In the genomic region with DNA sequence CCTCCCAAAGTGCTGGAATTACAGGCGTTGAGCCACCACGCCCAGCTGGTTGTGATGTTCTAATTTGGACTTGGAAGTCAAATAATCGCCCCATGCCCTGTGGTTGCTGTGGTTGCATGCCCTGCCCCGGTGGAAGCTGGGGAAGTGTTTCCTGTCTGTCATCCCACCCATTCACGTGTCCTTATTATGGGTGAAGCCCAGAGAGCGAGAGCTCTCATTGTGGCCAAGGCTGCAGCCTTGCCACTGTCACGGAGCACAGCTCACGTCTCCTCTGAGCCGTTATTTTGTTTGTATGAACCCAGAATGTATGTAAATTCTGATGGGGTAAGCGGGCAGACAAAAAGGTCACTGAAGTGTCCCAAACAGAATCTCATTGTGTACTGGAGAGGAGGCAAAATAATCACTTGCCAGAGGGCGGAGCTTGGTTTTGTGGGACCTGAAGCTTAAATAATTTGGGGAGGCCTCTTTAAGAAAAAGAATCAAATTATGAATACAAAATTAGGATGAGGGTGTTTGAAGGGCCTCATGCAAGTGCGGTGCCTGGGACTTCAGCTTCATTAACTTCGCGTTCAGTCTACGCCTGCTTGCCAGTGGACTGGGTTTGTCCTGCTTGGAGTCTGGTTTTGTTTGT, we compare ENCODE assay signal across 11 cellular contexts. TPM values are rescaled to one million over a fixed set of nuclear protein-coding genes. Genes with fewer than 3 reads are reported as not detected.
DNase-seq lines count a peak whose midpoint lies in the region; ATAC-seq and TF ChIP-seq lines count a peak whose summit lies in the region.
"Had no signal": no experiment of that assay in that cellular context is flagged by ENCODE, and none has a peak within 500 bp of the region (broad histone marks: within the 10 kb centered on the region; RNA-seq: fewer than 3 reads in every experiment).

No MANE protein-coding gene starts in this region.

- H3K36me3 Mint-ChIP-seq in mesothelial cell of epicardium, result peaks cover 2% of the 10 kb centered on the region
- no peaks in the 10 kb centered on the region for H3K36me3 Mint-ChIP-seq in type B pancreatic cell

- DNase-seq in left ventricle myocardium superior (no peak), Right ventricle myocardium inferior (ENCODE audit: missing footprints) (no peak), UCSD-AML1 (lab: John Stamatoyannopoulos, UW; ENCODE audit: unreplicated experiment) (peak; percentile 77), germinal center (ENCODE audit: low spot score) (peak; percentile 25), superior temporal gyrus (ENCODE audit: extremely low spot score) (peak; percentile 79), mesothelial cell of epicardium (ENCODE audit: low spot score in 2 of 2, unreplicated experiment in 2 of 2) (no peak), type B pancreatic cell (ENCODE audit: extremely low spot score, unreplicated experiment) (no peak)
- DNase-seq: pancreas had no signal

- no peak overlapping the region for H3K27ac Mint-ChIP-seq in mesothelial cell of epicardium
- H3K27ac Mint-ChIP-seq in type B pancreatic cell, result no peak overlapping the region

- H3K4me1 Mint-ChIP-seq in mesothelial cell of epicardium (peaks cover 11% of the 10 kb centered on the region), type B pancreatic cell (ENCODE audit: unreplicated experiment) (peaks cover 10% of the 10 kb centered on the region)

- intact Hi-C loops in left ventricle myocardium superior (cut with micrococcal nuclease), result no loop called here
- intact Hi-C loops in Right ventricle myocardium inferior (cut with DNase I), result no loop called here

- no peaks in the 10 kb centered on the region for H3K9me3 Mint-ChIP-seq in mesothelial cell of epicardium
- H3K9me3 Mint-ChIP-seq in type B pancreatic cell, result no peaks in the 10 kb centered on the region

- TF ChIP-seq CTCF in mesothelial cell of epicardium (IDR thresholded peaks at IDR 0.05; ENCODE audit: unreplicated experiment), result no peak
- TF ChIP-seq CTCF in type B pancreatic cell (conservative IDR thresholded peaks at IDR 0.05), result no peak

- H3K4me3 Mint-ChIP-seq in mesothelial cell of epicardium, result no peak overlapping the region
- H3K4me3 Mint-ChIP-seq in type B pancreatic cell, result no peak overlapping the region

- H3K27me3 Mint-ChIP-seq in mesothelial cell of epicardium (ENCODE audit: low read depth), result no peaks in the 10 kb centered on the region
- H3K27me3 Mint-ChIP-seq in type B pancreatic cell, result peaks cover 8% of the 10 kb centered on the region

- ATAC-seq in left ventricle myocardium superior (peak; percentile 51), Right ventricle myocardium inferior (no peak), HG03460 (IDR thresholded peaks at IDR 0.05; ENCODE audit: unreplicated experiment) (no peak)
- ATAC-seq: HCT116 had no signal

RNA-seq across cellular contexts. Expression of a gene that starts 25.8 kb away (rescaled TPM):
- total RNA-seq in left ventricle myocardium superior (not detected), Right ventricle myocardium inferior (not detected), mesothelial cell of epicardium (0.11 TPM in 1 of 3 replicates, not detected in the others), type B pancreatic cell (ENCODE audit: low replicate concordance) (0.33 and 0.41 TPM in 2 replicates)
- total RNA-seq: MCF 10A had no signal

Comparison
In these comparisons a context has a peak if more than half of its experiments do, and no peak if none do; other contexts are left out.
1. DNase-seq: peak in UCSD-AML1 (single experiment), germinal center (single experiment) and superior temporal gyrus (single experiment); none in left ventricle myocardium superior (single experiment), Right ventricle myocardium inferior (single experiment), mesothelial cell of epicardium (0 of 2) and type B pancreatic cell (single experiment).